ENCODE assay signal across 18 cellular contexts in the genomic region with DNA sequence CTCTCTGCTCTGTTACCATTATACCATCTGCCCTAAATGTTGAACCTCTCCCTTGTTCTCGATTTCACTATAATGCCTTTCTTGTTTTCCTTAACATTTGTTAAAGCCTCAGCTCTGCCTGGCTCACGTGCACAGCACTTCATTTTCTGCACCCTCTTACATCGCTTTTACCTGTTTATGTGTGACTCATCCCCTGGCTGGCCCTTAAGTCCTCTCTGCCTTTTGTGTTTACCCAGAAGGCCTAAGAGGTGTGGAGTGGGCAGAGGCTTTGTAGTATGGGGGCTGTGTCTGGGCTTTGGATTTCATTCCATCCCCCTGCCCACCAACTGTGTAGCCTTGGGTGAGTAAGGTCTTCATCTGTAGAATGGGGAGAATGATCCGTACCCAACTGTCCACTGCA. TPM values are rescaled to one million over a fixed set of nuclear protein-coding genes. Genes with fewer than 3 reads are reported as not detected.
DNase-seq lines count a peak whose midpoint lies in the region; ATAC-seq and TF ChIP-seq lines count a peak whose summit lies in the region.
"Had no signal": no experiment of that assay in that cellular context is flagged by ENCODE, and none has a peak within 500 bp of the region (broad histone marks: within the 10 kb centered on the region; RNA-seq: fewer than 3 reads in every experiment).

No MANE protein-coding gene starts in this region.

- peaks cover 0 to 4% of the 10 kb centered on the region in 2 donors for H3K4me1 Mint-ChIP-seq in natural killer cell treated with Interleukin-12 subunit alpha and Interleukin-12 subunit beta and Interleukin-15 and Interleukin-18, amount 100 ng/mL, for 72 hours (ENCODE audit: low read depth in 2 of 2)

- no peak overlapping the region for H3K4me3 Mint-ChIP-seq in natural killer cell treated with Interleukin-12 subunit alpha and Interleukin-12 subunit beta and Interleukin-15 and Interleukin-18, amount 100 ng/mL, for 72 hours

- no peak overlapping the region for H3K27ac Mint-ChIP-seq in natural killer cell treated with Interleukin-12 subunit alpha and Interleukin-12 subunit beta and Interleukin-15 and Interleukin-18, amount 100 ng/mL, for 72 hours

- no peak overlapping the region for H3K4me3 ChIP-seq in epithelial cell of esophagus (ENCODE audit: low read length)
- H3K4me3 ChIP-seq: SK-N-MC had no signal

- TF ChIP-seq CTCF in epithelial cell of esophagus (IDR thresholded peaks at IDR 0.05; ENCODE audit: insufficient read depth, low read depth, low read length, missing control alignments): no peak

- peak; percentile 1 for DNase-seq in NCI-H1436 treated with DMSO at 0.1 percent for 48 hours (lab: John Stamatoyannopoulos, UW)
- no peak for DNase-seq in NCI-H1436 (lab: John Stamatoyannopoulos, UW)
- DNase-seq in DMS79 treated with DMSO at 0.1 percent for 48 hours (lab: John Stamatoyannopoulos, UW): peak; percentile 59
- DNase-seq in NCI-H2196 (lab: John Stamatoyannopoulos, UW; ENCODE audit: unreplicated experiment): peak; percentile 33
- peak; percentile 28 for DNase-seq in epithelial cell of esophagus (ENCODE audit: low read depth)
- no peak for DNase-seq in medulla oblongata (ENCODE audit: extremely low spot score)
- DNase-seq in natural killer cell treated with Interleukin-12 subunit alpha and Interleukin-12 subunit beta and Interleukin-15 and Interleukin-18, amount 100 ng/mL, for 72 hours (ENCODE audit: low spot score): no peak
- no peak for DNase-seq in stimulated activated CD4-positive, alpha-beta T cell treated with anti-CD3 and anti-CD28 coated beads, Interleukin-4, amount 100 ng/mL, for 1 hour
- DNase-seq: 8988T, C1 segment of cervical spinal cord, COR-L47, HCEC 1CT, NCI-H2227 treated with DMSO at 0.1 percent for 48 hours, NCI-H748 treated with DMSO at 0.1 percent for 48 hours, T-helper 1 cell had no signal

- peaks cover 24% of the 10 kb centered on the region for H3K36me3 Mint-ChIP-seq in natural killer cell treated with Interleukin-12 subunit alpha and Interleukin-12 subunit beta and Interleukin-15 and Interleukin-18, amount 100 ng/mL, for 72 hours

- H3K27me3 Mint-ChIP-seq in natural killer cell treated with Interleukin-12 subunit alpha and Interleukin-12 subunit beta and Interleukin-15 and Interleukin-18, amount 100 ng/mL, for 72 hours: no peaks in the 10 kb centered on the region

- no peak for ATAC-seq in natural killer cell treated with Interleukin-12 subunit alpha and Interleukin-12 subunit beta and Interleukin-15 and Interleukin-18, amount 100 ng/mL, for 72 hours
- ATAC-seq: Panc1, Right ventricle myocardium inferior had no signal

- H3K9me3 Mint-ChIP-seq in natural killer cell treated with Interleukin-12 subunit alpha and Interleukin-12 subunit beta and Interleukin-15 and Interleukin-18, amount 100 ng/mL, for 72 hours: no peaks in the 10 kb centered on the region

RNA-seq across cellular contexts. Expression of gene UBE3B, which starts 36.5 kb away (rescaled TPM):
- 10 to 100 TPM; 38.9 to 39.2 TPM for total RNA-seq in natural killer cell treated with Interleukin-12 subunit alpha and Interleukin-12 subunit beta and Interleukin-15 and Interleukin-18, amount 100 ng/mL, for 72 hours

RNA-seq across cellular contexts. Expression of gene KCTD10, which starts 36.9 kb away (rescaled TPM):
- 10 to 100 TPM; 49.9 to 92.0 TPM for total RNA-seq in natural killer cell treated with Interleukin-12 subunit alpha and Interleukin-12 subunit beta and Interleukin-15 and Interleukin-18, amount 100 ng/mL, for 72 hours

RNA-seq across cellular contexts. Expression of gene MMAB, which starts 59.3 kb away (rescaled TPM):
- 10 to 100 TPM; 36.4 to 40.2 TPM for total RNA-seq in natural killer cell treated with Interleukin-12 subunit alpha and Interleukin-12 subunit beta and Interleukin-15 and Interleukin-18, amount 100 ng/mL, for 72 hours

RNA-seq across cellular contexts. Expression of gene MVK, which starts 59.6 kb away (rescaled TPM):
- 10 to 100 TPM; 23.1 to 27.5 TPM for total RNA-seq in natural killer cell treated with Interleukin-12 subunit alpha and Interleukin-12 subunit beta and Interleukin-15 and Interleukin-18, amount 100 ng/mL, for 72 hours

Comparison
In these comparisons a context has a peak if more than half of its experiments do, and no peak if none do; other contexts are left out.
1. DNase-seq: peak in NCI-H1436 treated with DMSO at 0.1 percent for 48 hours (single experiment), DMS79 treated with DMSO at 0.1 percent for 48 hours (single experiment), NCI-H2196 (single experiment) and epithelial cell of esophagus (single experiment); none in NCI-H1436 (single experiment), medulla oblongata (single experiment), natural killer cell treated with Interleukin-12 subunit alpha and Interleukin-12 subunit beta and Interleukin-15 and Interleukin-18, amount 100 ng/mL, for 72 hours (single experiment) and stimulated activated CD4-positive, alpha-beta T cell treated with anti-CD3 and anti-CD28 coated beads, Interleukin-4, amount 100 ng/mL, for 1 hour (single experiment).